In genomic region chr5:149277821-149278220, GRCh38 we compare ENCODE assay signal across 21 cellular contexts.
"Had no signal": no experiment of that assay in that cellular context is flagged by ENCODE, and none has a peak within 500 bp of the region (broad histone marks: within the 10 kb centered on the region; RNA-seq: fewer than 3 reads in every experiment).

No MANE protein-coding gene starts in this region.

- ATAC-seq: activated CD4-positive, CD25-positive, alpha-beta regulatory T cell treated with anti-CD3 and anti-CD28 coated beads, Interleukin-2, amount 50 U/mL, for 24 hours; activated naive CD8-positive, alpha-beta T cell treated with anti-CD3 and anti-CD28 coated beads, Interleukin-2, amount 50 U/mL, for 24 hours; left lung; natural killer cell; T-cell had no signal

- H3K4me3 Mint-ChIP-seq: activated naive CD8-positive, alpha-beta T cell treated with anti-CD3 and anti-CD28 coated beads, Interleukin-2, amount 50 U/mL, for 24 hours; dendritic cell treated with granulocyte-macrophage colony-stimulating factor and Interleukin-4, amounts not matched to agents 40 ng/mL and 50 ng/mL, for 4 days; natural killer cell; stimulated activated naive CD8-positive, alpha-beta T cell treated with anti-CD3 and anti-CD28 coated beads, Interleukin-15, Interleukin-2, amounts not matched to agents 100 ng/mL and 50 ng/mL, for 24 hours; T-cell had no signal

- H3K4me1 Mint-ChIP-seq: activated naive CD8-positive, alpha-beta T cell treated with anti-CD3 and anti-CD28 coated beads, Interleukin-2, amount 50 U/mL, for 24 hours; T-cell had no signal

- DNase-seq: activated CD4-positive, alpha-beta T cell treated with anti-CD3 and anti-CD28 coated beads, Interleukin-2, amount 50 U/mL, for 1 hour; activated CD8-positive, alpha-beta memory T cell treated with anti-CD3 and anti-CD28 coated beads for 24 hours; activated naive CD4-positive, alpha-beta T cell; activated naive CD8-positive, alpha-beta T cell treated with anti-CD3 and anti-CD28 coated beads, Interleukin-2, amount 50 U/mL, for 24 hours; effector memory CD4-positive, alpha-beta T cell; head of caudate nucleus; left lung; mesenchymal stem cell; natural killer cell; posterior cingulate gyrus; T-cell; T-helper 9 cell; thyroid gland; uterus had no signal

- H3K27me3 ChIP-seq: ascending aorta, breast epithelium, thyroid gland, uterus had no signal

- H3K36me3 ChIP-seq: ascending aorta, breast epithelium, left lung, neutrophil, thyroid gland, uterus had no signal

- H3K27ac ChIP-seq: ascending aorta, neutrophil, SK-N-MC, thyroid gland had no signal

- H3K4me3 ChIP-seq: ascending aorta, breast epithelium, left lung, SK-N-MC, thyroid gland, uterus had no signal

- H3K9me3 Mint-ChIP-seq: activated naive CD8-positive, alpha-beta T cell treated with anti-CD3 and anti-CD28 coated beads, Interleukin-2, amount 50 U/mL, for 24 hours; natural killer cell; stimulated activated naive CD8-positive, alpha-beta T cell treated with anti-CD3 and anti-CD28 coated beads, Interleukin-15, Interleukin-2, amounts not matched to agents 100 ng/mL and 50 ng/mL, for 24 hours; T-cell had no signal

- H3K27ac Mint-ChIP-seq: activated naive CD8-positive, alpha-beta T cell treated with anti-CD3 and anti-CD28 coated beads, Interleukin-2, amount 50 U/mL, for 24 hours; natural killer cell; stimulated activated naive CD8-positive, alpha-beta T cell treated with anti-CD3 and anti-CD28 coated beads, Interleukin-15, Interleukin-2, amounts not matched to agents 100 ng/mL and 50 ng/mL, for 24 hours; T-cell had no signal

- H3K4me1 ChIP-seq: ascending aorta, breast epithelium had no signal

- H3K9me3 ChIP-seq: ascending aorta, breast epithelium, left lung, neutrophil, thyroid gland, uterus had no signal
